9 cellular contexts compared by ENCODE assay signal in genomic region chr2:213021971-213022899, GRCh38.
A peak's percentile ranks its signal among the peaks of the same experiment; 100 is the strongest.
DNase-seq lines count a peak whose midpoint lies in the region; ATAC-seq and TF ChIP-seq lines count a peak whose summit lies in the region.
"Had no signal": no experiment of that assay in that cellular context is flagged by ENCODE, and none has a peak within 500 bp of the region (broad histone marks: within the 10 kb centered on the region; RNA-seq: fewer than 3 reads in every experiment).

No MANE protein-coding gene starts in this region.

- no peak overlapping the region for H3K4me3 ChIP-seq in gastrocnemius medialis

- POLR2A ChIA-PET in HEK293T (lab: Yijun Ruan, JAX): no interaction called here

- no peaks in the 10 kb centered on the region for H3K9me3 ChIP-seq in gastrocnemius medialis

- DNase-seq in stimulated activated CD4-positive, alpha-beta T cell treated with anti-CD3 and anti-CD28 coated beads, Interleukin-15, amount 100 ng/mL, for 24 hours: peak; percentile 36
- no peak for DNase-seq in stimulated activated CD4-positive, alpha-beta T cell treated with anti-CD3 and anti-CD28 coated beads, Interleukin-4, amount 100 ng/mL, for 24 hours
- no peak for DNase-seq in activated T-helper 2 cell treated with anti-CD3 and anti-CD28 coated beads, Interferon-gamma antibody, Interleukin-2, Interleukin-4, amounts not matched to agents 10 μg/mL and 5 μg/mL and 100 μg/mL, durations not matched to agents 14 hours and 24 hours and 36 hours (ENCODE audit: low spot score)
- DNase-seq in stromal cell of bone marrow (ENCODE audit: low read depth) (peak; percentile 33), HEK293T (ENCODE audit: extremely low spot score) (no peak), gastrocnemius medialis (no peak), left colon (no peak)

- H3K27me3 ChIP-seq in gastrocnemius medialis: no peaks in the 10 kb centered on the region

- in situ Hi-C loops in gastrocnemius medialis (cut with MboI; ENCODE audit: low sequenced_read_pairs in 4 of 4): no loop called here

- TF ChIP-seq CTCF in gastrocnemius medialis (IDR thresholded peaks at IDR 0.05 in 4 of 5, conservative IDR thresholded peaks at IDR 0.05 in 1 of 5): no peak

- no peak overlapping the region for H3K4me3 Mint-ChIP-seq in activated T-helper 2 cell treated with anti-CD3 and anti-CD28 coated beads, Interferon-gamma antibody, Interleukin-2, Interleukin-4, amounts not matched to agents 10 μg/mL and 5 μg/mL and 100 μg/mL, durations not matched to agents 14 hours and 24 hours and 36 hours (ENCODE audit: low read depth)
- H3K4me3 Mint-ChIP-seq: nephron had no signal

- H3K36me3 Mint-ChIP-seq in activated T-helper 2 cell treated with anti-CD3 and anti-CD28 coated beads, Interferon-gamma antibody, Interleukin-2, Interleukin-4, amounts not matched to agents 10 μg/mL and 5 μg/mL and 100 μg/mL, durations not matched to agents 14 hours and 24 hours and 36 hours (ENCODE audit: low read depth): peaks cover 21% of the 10 kb centered on the region

- H3K27me3 Mint-ChIP-seq in activated T-helper 2 cell treated with anti-CD3 and anti-CD28 coated beads, Interferon-gamma antibody, Interleukin-2, Interleukin-4, amounts not matched to agents 10 μg/mL and 5 μg/mL and 100 μg/mL, durations not matched to agents 14 hours and 24 hours and 36 hours (ENCODE audit: low read depth): peaks cover 20% of the 10 kb centered on the region

- H3K27ac Mint-ChIP-seq in activated T-helper 2 cell treated with anti-CD3 and anti-CD28 coated beads, Interferon-gamma antibody, Interleukin-2, Interleukin-4, amounts not matched to agents 10 μg/mL and 5 μg/mL and 100 μg/mL, durations not matched to agents 14 hours and 24 hours and 36 hours: peak overlapping the region; percentile 87
- H3K27ac Mint-ChIP-seq: nephron had no signal

- intact Hi-C loops in activated T-helper 2 cell treated with anti-CD3 and anti-CD28 coated beads, Interferon-gamma antibody, Interleukin-2, Interleukin-4, amounts not matched to agents 10 μg/mL and 5 μg/mL and 100 μg/mL, durations not matched to agents 14 hours and 24 hours and 36 hours (cut with micrococcal nuclease): loop anchor here (1.0 to 5.0 kb wide), 7 partner anchors 8 to 290 kb away; no protein-coding TSS in a partner anchor
- intact Hi-C loops in gastrocnemius medialis (cut with DNase I; ENCODE audit: low total_unique reads) (no loop called here), left colon (cut with DNase I, micrococcal nuclease) (no loop called here)

- TF ChIP-seq POLR2A in gastrocnemius medialis (IDR thresholded peaks at IDR 0.05): no peak

- H3K4me1 ChIP-seq in gastrocnemius medialis: no peaks in the 10 kb centered on the region

- no peak overlapping the region for H3K27ac ChIP-seq in gastrocnemius medialis

- CTCF ChIA-PET in HEK293T (lab: Yijun Ruan, JAX): no interaction called here

- H3K4me1 Mint-ChIP-seq in activated T-helper 2 cell treated with anti-CD3 and anti-CD28 coated beads, Interferon-gamma antibody, Interleukin-2, Interleukin-4, amounts not matched to agents 10 μg/mL and 5 μg/mL and 100 μg/mL, durations not matched to agents 14 hours and 24 hours and 36 hours (ENCODE audit: low read depth): peaks cover 28% of the 10 kb centered on the region
- H3K4me1 Mint-ChIP-seq: nephron had no signal

- ATAC-seq in HG02970 (IDR thresholded peaks at IDR 0.05; ENCODE audit: low FRiP score, unreplicated experiment): peak; percentile 75
- ATAC-seq in gastrocnemius medialis: no peak
- no peak for ATAC-seq in left colon

- peaks cover 0 to 6% of the 10 kb centered on the region in 2 donors for H3K36me3 ChIP-seq in gastrocnemius medialis

- H3K9me3 Mint-ChIP-seq in activated T-helper 2 cell treated with anti-CD3 and anti-CD28 coated beads, Interferon-gamma antibody, Interleukin-2, Interleukin-4, amounts not matched to agents 10 μg/mL and 5 μg/mL and 100 μg/mL, durations not matched to agents 14 hours and 24 hours and 36 hours: no peaks in the 10 kb centered on the region
- H3K9me3 Mint-ChIP-seq: nephron had no signal

TF ChIP-seq in HEK293T, 16 proteins besides CTCF, POLR2A, EP300 and RAD21:
- TF ChIP-seq FOXM1 (IDR thresholded peaks at IDR 0.05; ENCODE audit: borderline replicate concordance): no peak
- TF ChIP-seq FOXK2 (IDR thresholded peaks at IDR 0.05): no peak
- TF ChIP-seq TARDBP (IDR thresholded peaks at IDR 0.05): no peak
- no peak for TF ChIP-seq ARNT (IDR thresholded peaks at IDR 0.05)
- TF ChIP-seq BHLHE40 (IDR thresholded peaks at IDR 0.05; ENCODE audit: borderline replicate concordance): no peak
- TF ChIP-seq LEF1 (IDR thresholded peaks at IDR 0.05; ENCODE audit: borderline replicate concordance): no peak
- no peak for TF ChIP-seq SUZ12 (IDR thresholded peaks at IDR 0.05)
- no peak for TF ChIP-seq PKNOX1 (IDR thresholded peaks at IDR 0.05)

Comparison
In these comparisons a context has a peak if more than half of its experiments do, and no peak if none do; other contexts are left out.
1. DNase-seq: peak in stimulated activated CD4-positive, alpha-beta T cell treated with anti-CD3 and anti-CD28 coated beads, Interleukin-15, amount 100 ng/mL, for 24 hours (single experiment) and stromal cell of bone marrow (single experiment); none in stimulated activated CD4-positive, alpha-beta T cell treated with anti-CD3 and anti-CD28 coated beads, Interleukin-4, amount 100 ng/mL, for 24 hours (single experiment), activated T-helper 2 cell treated with anti-CD3 and anti-CD28 coated beads, Interferon-gamma antibody, Interleukin-2, Interleukin-4, amounts not matched to agents 10 μg/mL and 5 μg/mL and 100 μg/mL, durations not matched to agents 14 hours and 24 hours and 36 hours (single experiment), HEK293T (single experiment), gastrocnemius medialis (0 of 2) and left colon (0 of 2).